ENCODE assay signal across 1 cellular context in genomic region chr12:75939016-75939642, GRCh38.
A peak's percentile ranks its signal among the peaks of the same experiment; 100 is the strongest.
TF ChIP-seq lines count a peak whose summit lies in the region.

No MANE protein-coding gene starts in this region.

TF ChIP-seq in K562, 482 proteins besides CTCF, POLR2A, EP300 and RAD21 (continued from another document):
- TF ChIP-seq ZNF766 (CRISPR knock-in tag; conservative IDR thresholded peaks at IDR 0.05) (no peak), CUX1 (CRISPR knock-in tag; IDR thresholded peaks at IDR 0.05) (no peak), ZNF512 (tag; IDR thresholded peaks at IDR 0.05) (peak; percentile 29; the same call in 1 of the 2 replicates), ETS2 (tag; IDR thresholded peaks at IDR 0.05; ENCODE audit: borderline replicate concordance, poor library complexity, severe bottlenecking) (no peak)
